Comparison of ENCODE assay signal across 1 cellular context in the genomic region with DNA sequence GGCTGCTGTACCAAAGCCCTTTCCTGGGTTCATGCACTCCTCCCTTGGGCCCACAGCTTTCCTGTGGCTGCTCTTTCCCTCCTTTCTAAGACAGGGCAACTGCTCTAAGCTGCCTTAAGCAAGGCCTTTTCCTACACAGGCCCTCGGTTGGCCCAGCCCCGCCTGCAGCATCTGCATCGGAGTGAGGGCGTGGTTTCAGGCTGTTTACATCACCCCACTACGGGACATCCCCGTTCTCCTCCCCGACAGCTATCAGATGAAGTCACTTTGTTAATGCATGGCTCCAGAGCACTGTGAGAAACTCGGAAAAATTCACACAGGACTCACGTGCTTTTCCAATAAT.
TF ChIP-seq lines count a peak whose summit lies in the region.

No MANE protein-coding gene starts in this region.

TF ChIP-seq in WTC11, 78 proteins besides CTCF, POLR2A, EP300 and RAD21 (continued from another document):
- TF ChIP-seq, protein P1, sequence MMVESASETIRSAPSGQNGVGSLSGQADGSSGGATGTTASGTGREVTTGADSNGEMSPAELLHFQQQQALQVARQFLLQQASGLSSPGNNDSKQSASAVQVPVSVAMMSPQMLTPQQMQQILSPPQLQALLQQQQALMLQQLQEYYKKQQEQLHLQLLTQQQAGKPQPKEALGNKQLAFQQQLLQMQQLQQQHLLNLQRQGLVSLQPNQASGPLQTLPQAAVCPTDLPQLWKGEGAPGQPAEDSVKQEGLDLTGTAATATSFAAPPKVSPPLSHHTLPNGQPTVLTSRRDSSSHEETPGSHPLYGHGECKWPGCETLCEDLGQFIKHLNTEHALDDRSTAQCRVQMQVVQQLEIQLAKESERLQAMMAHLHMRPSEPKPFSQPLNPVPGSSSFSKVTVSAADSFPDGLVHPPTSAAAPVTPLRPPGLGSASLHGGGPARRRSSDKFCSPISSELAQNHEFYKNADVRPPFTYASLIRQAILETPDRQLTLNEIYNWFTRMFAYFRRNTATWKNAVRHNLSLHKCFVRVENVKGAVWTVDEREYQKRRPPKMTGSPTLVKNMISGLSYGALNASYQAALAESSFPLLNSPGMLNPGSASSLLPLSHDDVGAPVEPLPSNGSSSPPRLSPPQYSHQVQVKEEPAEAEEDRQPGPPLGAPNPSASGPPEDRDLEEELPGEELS (CRISPR knock-in tag; IDR thresholded peaks at IDR 0.05), result no peak
- no peak for TF ChIP-seq ZNF219 (CRISPR knock-in tag; IDR thresholded peaks at IDR 0.05; ENCODE audit: borderline replicate concordance)
- TF ChIP-seq, protein P2, sequence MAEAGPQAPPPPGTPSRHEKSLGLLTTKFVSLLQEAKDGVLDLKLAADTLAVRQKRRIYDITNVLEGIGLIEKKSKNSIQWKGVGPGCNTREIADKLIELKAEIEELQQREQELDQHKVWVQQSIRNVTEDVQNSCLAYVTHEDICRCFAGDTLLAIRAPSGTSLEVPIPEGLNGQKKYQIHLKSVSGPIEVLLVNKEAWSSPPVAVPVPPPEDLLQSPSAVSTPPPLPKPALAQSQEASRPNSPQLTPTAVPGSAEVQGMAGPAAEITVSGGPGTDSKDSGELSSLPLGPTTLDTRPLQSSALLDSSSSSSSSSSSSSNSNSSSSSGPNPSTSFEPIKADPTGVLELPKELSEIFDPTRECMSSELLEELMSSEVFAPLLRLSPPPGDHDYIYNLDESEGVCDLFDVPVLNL (CRISPR knock-in tag; IDR thresholded peaks at IDR 0.05; ENCODE audit: borderline replicate concordance, low read depth), result no peak
- TF ChIP-seq JAZF1 (CRISPR knock-in tag; IDR thresholded peaks at IDR 0.05), result no peak
- TF ChIP-seq, protein P3, sequence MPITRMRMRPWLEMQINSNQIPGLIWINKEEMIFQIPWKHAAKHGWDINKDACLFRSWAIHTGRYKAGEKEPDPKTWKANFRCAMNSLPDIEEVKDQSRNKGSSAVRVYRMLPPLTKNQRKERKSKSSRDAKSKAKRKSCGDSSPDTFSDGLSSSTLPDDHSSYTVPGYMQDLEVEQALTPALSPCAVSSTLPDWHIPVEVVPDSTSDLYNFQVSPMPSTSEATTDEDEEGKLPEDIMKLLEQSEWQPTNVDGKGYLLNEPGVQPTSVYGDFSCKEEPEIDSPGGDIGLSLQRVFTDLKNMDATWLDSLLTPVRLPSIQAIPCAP (CRISPR knock-in tag; IDR thresholded peaks at IDR 0.05), result no peak
